In the genomic region with DNA sequence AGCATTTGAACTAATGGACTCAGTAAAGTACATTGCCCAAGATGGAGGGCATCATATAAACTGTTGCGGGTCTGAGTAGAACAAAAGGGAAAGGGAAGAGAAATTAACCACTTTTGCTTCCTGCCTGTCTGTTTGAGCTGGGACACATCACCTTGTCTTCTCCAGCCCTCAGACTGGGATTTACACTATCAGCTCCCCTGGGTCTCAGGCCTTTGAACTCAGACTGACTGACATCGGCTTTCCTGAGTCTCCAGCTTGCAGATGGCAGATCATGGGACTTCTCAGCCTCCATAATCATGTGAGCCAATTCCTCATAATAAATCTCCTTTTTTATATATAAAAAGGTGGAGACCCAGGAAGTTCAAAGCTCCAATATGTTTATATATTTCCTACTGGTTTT, we compare ENCODE assay signal across 2 cellular contexts.
TF ChIP-seq lines count a peak whose summit lies in the region.

No MANE protein-coding gene starts in this region.

TF ChIP-seq in HepG2, 621 proteins besides CTCF, POLR2A, EP300 and RAD21:
- TF ChIP-seq ZNF879 (CRISPR knock-in tag; IDR thresholded peaks at IDR 0.05) = no peak
- no peak for TF ChIP-seq ZSCAN20 (CRISPR knock-in tag; IDR thresholded peaks at IDR 0.05; ENCODE audit: borderline replicate concordance)
- no peak for TF ChIP-seq MTA3 (CRISPR knock-in tag; IDR thresholded peaks at IDR 0.05)
- no peak for TF ChIP-seq ARNTL (CRISPR knock-in tag; IDR thresholded peaks at IDR 0.05)
- TF ChIP-seq SATB2 (CRISPR knock-in tag; IDR thresholded peaks at IDR 0.05) = no peak
- no peak for TF ChIP-seq NFIC (IDR thresholded peaks at IDR 0.05; ENCODE audit: low read length)
- no peak for TF ChIP-seq ISL2 (CRISPR knock-in tag; IDR thresholded peaks at IDR 0.05)

TF ChIP-seq in GM23338, 12 proteins besides CTCF, POLR2A, EP300 and RAD21:
- TF ChIP-seq EZH2phosphoT487 (IDR thresholded peaks at IDR 0.05; ENCODE audit: unreplicated experiment) = no peak
- no peak for TF ChIP-seq EZH2 (IDR thresholded peaks at IDR 0.05; ENCODE audit: low read depth, unreplicated experiment)
- TF ChIP-seq, protein P1, sequence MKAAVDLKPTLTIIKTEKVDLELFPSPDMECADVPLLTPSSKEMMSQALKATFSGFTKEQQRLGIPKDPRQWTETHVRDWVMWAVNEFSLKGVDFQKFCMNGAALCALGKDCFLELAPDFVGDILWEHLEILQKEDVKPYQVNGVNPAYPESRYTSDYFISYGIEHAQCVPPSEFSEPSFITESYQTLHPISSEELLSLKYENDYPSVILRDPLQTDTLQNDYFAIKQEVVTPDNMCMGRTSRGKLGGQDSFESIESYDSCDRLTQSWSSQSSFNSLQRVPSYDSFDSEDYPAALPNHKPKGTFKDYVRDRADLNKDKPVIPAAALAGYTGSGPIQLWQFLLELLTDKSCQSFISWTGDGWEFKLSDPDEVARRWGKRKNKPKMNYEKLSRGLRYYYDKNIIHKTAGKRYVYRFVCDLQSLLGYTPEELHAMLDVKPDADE (IDR thresholded peaks at IDR 0.05) = no peak
- TF ChIP-seq, protein P2, sequence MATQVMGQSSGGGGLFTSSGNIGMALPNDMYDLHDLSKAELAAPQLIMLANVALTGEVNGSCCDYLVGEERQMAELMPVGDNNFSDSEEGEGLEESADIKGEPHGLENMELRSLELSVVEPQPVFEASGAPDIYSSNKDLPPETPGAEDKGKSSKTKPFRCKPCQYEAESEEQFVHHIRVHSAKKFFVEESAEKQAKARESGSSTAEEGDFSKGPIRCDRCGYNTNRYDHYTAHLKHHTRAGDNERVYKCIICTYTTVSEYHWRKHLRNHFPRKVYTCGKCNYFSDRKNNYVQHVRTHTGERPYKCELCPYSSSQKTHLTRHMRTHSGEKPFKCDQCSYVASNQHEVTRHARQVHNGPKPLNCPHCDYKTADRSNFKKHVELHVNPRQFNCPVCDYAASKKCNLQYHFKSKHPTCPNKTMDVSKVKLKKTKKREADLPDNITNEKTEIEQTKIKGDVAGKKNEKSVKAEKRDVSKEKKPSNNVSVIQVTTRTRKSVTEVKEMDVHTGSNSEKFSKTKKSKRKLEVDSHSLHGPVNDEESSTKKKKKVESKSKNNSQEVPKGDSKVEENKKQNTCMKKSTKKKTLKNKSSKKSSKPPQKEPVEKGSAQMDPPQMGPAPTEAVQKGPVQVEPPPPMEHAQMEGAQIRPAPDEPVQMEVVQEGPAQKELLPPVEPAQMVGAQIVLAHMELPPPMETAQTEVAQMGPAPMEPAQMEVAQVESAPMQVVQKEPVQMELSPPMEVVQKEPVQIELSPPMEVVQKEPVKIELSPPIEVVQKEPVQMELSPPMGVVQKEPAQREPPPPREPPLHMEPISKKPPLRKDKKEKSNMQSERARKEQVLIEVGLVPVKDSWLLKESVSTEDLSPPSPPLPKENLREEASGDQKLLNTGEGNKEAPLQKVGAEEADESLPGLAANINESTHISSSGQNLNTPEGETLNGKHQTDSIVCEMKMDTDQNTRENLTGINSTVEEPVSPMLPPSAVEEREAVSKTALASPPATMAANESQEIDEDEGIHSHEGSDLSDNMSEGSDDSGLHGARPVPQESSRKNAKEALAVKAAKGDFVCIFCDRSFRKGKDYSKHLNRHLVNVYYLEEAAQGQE (IDR thresholded peaks at IDR 0.05; ENCODE audit: unreplicated experiment) = no peak
- TF ChIP-seq JUNB (IDR thresholded peaks at IDR 0.05; ENCODE audit: unreplicated experiment) = no peak
- TF ChIP-seq, protein P3, sequence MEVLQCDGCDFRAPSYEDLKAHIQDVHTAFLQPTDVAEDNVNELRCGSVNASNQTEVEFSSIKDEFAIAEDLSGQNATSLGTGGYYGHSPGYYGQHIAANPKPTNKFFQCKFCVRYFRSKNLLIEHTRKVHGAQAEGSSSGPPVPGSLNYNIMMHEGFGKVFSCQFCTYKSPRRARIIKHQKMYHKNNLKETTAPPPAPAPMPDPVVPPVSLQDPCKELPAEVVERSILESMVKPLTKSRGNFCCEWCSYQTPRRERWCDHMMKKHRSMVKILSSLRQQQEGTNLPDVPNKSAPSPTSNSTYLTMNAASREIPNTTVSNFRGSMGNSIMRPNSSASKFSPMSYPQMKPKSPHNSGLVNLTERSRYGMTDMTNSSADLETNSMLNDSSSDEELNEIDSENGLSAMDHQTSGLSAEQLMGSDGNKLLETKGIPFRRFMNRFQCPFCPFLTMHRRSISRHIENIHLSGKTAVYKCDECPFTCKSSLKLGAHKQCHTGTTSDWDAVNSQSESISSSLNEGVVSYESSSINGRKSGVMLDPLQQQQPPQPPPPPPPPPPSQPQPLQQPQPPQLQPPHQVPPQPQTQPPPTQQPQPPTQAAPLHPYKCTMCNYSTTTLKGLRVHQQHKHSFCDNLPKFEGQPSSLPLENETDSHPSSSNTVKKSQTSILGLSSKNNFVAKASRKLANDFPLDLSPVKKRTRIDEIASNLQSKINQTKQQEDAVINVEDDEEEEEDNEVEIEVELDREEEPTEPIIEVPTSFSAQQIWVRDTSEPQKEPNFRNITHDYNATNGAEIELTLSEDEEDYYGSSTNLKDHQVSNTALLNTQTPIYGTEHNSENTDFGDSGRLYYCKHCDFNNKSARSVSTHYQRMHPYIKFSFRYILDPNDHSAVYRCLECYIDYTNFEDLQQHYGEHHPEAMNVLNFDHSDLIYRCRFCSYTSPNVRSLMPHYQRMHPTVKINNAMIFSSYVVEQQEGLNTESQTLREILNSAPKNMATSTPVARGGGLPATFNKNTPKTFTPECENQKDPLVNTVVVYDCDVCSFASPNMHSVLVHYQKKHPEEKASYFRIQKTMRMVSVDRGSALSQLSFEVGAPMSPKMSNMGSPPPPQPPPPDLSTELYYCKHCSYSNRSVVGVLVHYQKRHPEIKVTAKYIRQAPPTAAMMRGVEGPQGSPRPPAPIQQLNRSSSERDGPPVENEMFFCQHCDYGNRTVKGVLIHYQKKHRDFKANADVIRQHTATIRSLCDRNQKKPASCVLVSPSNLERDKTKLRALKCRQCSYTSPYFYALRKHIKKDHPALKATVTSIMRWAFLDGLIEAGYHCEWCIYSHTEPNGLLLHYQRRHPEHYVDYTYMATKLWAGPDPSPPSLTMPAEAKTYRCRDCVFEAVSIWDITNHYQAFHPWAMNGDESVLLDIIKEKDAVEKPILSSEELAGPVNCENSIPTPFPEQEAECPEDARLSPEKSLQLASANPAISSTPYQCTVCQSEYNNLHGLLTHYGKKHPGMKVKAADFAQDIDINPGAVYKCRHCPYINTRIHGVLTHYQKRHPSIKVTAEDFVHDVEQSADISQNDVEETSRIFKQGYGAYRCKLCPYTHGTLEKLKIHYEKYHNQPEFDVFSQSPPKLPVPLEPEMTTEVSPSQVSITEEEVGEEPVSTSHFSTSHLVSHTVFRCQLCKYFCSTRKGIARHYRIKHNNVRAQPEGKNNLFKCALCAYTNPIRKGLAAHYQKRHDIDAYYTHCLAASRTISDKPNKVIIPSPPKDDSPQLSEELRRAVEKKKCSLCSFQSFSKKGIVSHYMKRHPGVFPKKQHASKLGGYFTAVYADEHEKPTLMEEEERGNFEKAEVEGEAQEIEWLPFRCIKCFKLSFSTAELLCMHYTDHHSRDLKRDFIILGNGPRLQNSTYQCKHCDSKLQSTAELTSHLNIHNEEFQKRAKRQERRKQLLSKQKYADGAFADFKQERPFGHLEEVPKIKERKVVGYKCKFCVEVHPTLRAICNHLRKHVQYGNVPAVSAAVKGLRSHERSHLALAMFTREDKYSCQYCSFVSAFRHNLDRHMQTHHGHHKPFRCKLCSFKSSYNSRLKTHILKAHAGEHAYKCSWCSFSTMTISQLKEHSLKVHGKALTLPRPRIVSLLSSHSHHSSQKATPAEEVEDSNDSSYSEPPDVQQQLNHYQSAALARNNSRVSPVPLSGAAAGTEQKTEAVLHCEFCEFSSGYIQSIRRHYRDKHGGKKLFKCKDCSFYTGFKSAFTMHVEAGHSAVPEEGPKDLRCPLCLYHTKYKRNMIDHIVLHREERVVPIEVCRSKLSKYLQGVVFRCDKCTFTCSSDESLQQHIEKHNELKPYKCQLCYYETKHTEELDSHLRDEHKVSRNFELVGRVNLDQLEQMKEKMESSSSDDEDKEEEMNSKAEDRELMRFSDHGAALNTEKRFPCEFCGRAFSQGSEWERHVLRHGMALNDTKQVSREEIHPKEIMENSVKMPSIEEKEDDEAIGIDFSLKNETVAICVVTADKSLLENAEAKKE (CRISPR knock-in tag; IDR thresholded peaks at IDR 0.05) = no peak
- no peak for TF ChIP-seq CREB1 (CRISPR knock-in tag; IDR thresholded peaks at IDR 0.05; ENCODE audit: low read depth)
- TF ChIP-seq ZNF114 (CRISPR knock-in tag; IDR thresholded peaks at IDR 0.05) = no peak
